31 cellular contexts compared by ENCODE assay signal in genomic region chr14:80105488-80105994, GRCh38.
"Had no signal": no experiment of that assay in that cellular context is flagged by ENCODE, and none has a peak within 500 bp of the region (broad histone marks: within the 10 kb centered on the region; RNA-seq: fewer than 3 reads in every experiment).

No MANE protein-coding gene starts in this region.

- DNase-seq: natural killer cell; occipital lobe; ovary; posterior cingulate gyrus; psoas muscle; right cardiac atrium; spleen; stimulated activated CD4-positive, alpha-beta T cell treated with anti-CD3 and anti-CD28 coated beads, Interleukin-12 subunit alpha, Interleukin-12 subunit beta, amount 100 ng/mL, for 4 hours; stimulated activated CD4-positive, alpha-beta T cell treated with anti-CD3 and anti-CD28 coated beads, Interleukin-1b, Interleukin-23, amount 100 ng/mL, for 48 hours; stimulated activated CD4-positive, alpha-beta T cell treated with anti-CD3 and anti-CD28 coated beads, Interleukin-4, amount 100 ng/mL, for 1 hour; stimulated activated CD4-positive, alpha-beta T cell treated with anti-CD3 and anti-CD28 coated beads, Interleukin-4, amount 100 ng/mL, for 4 hours; stimulated activated CD8-positive, alpha-beta memory T cell treated with anti-CD3 and anti-CD28 coated beads, Interleukin-4, amount 100 ng/mL, for 48 hours; stimulated activated naive CD4-positive, alpha-beta T cell; stimulated activated naive CD8-positive, alpha-beta T cell treated with anti-CD3 and anti-CD28 coated beads, Interleukin-15, amount 100 ng/mL, for 72 hours; stimulated activated naive CD8-positive, alpha-beta T cell treated with anti-CD3 and anti-CD28 coated beads, Interleukin-15, Interleukin-2, amounts not matched to agents 100 U/mL and 50 U/mL, for 24 hours; substantia nigra; testis; tibial artery; transverse colon; upper lobe of right lung; uterus had no signal

- ATAC-seq: natural killer cell; psoas muscle; right cardiac atrium; sciatic nerve; stimulated activated memory B cell treated with anti-CD40 and anti-IgM and Interleukin-4, amounts not matched to agents 10 μg/mL and 1 μg/mL and 100 μg/mL, for 72 hours; stimulated activated naive CD8-positive, alpha-beta T cell treated with anti-CD3 and anti-CD28 coated beads, Interleukin-15, amount 100 ng/mL, for 72 hours; stimulated activated naive CD8-positive, alpha-beta T cell treated with anti-CD3 and anti-CD28 coated beads, Interleukin-15, Interleukin-2, amounts not matched to agents 100 U/mL and 50 U/mL, for 24 hours; upper lobe of right lung had no signal

- H3K4me2 ChIP-seq: neural progenitor cell, smooth muscle cell had no signal

- H3K36me3 ChIP-seq: neural progenitor cell, ovary, spleen, suprapubic skin, tibial artery, transverse colon, upper lobe of right lung, uterus had no signal

- H3K9me3 ChIP-seq: ovary, psoas muscle, spleen, suprapubic skin, testis, tibial artery, transverse colon, upper lobe of right lung, uterus had no signal

- H3K9me3 Mint-ChIP-seq: nephron, neural progenitor cell, type B pancreatic cell had no signal

- H3K27ac ChIP-seq: neural progenitor cell, ovary, parathyroid adenoma, psoas muscle, skin epidermis, spleen, suprapubic skin, testis, tibial artery, transverse colon, upper lobe of right lung, uterus had no signal

- H3K4me1 Mint-ChIP-seq: natural killer cell; nephron; stimulated activated memory B cell treated with anti-CD40 and anti-IgM and Interleukin-4, amounts not matched to agents 10 μg/mL and 1 μg/mL and 100 μg/mL, for 72 hours; stimulated activated naive CD8-positive, alpha-beta T cell treated with anti-CD3 and anti-CD28 coated beads, Interleukin-15, amount 100 ng/mL, for 72 hours had no signal

- H2AFZ ChIP-seq: neural progenitor cell, parathyroid adenoma had no signal

- H3K36me3 Mint-ChIP-seq: neural progenitor cell; stimulated activated memory B cell treated with anti-CD40 and anti-IgM and Interleukin-4, amounts not matched to agents 10 μg/mL and 1 μg/mL and 100 μg/mL, for 72 hours; type B pancreatic cell had no signal

- H3K4me3 ChIP-seq: neural progenitor cell, ovary, psoas muscle, skin epidermis, smooth muscle cell, spleen, suprapubic skin, testis, tibial artery, transverse colon, upper lobe of right lung, uterus had no signal

- H3K9ac ChIP-seq: neural progenitor cell, parathyroid adenoma had no signal

- H3K79me2 ChIP-seq: parathyroid adenoma had no signal

- H3K27me3 ChIP-seq: neural progenitor cell, ovary, spleen, suprapubic skin, testis, tibial artery, transverse colon, upper lobe of right lung, uterus had no signal

- H3K4me1 ChIP-seq: neural progenitor cell, parathyroid adenoma, psoas muscle, spleen, suprapubic skin, testis, tibial artery, transverse colon, upper lobe of right lung, uterus had no signal

- H3K4me3 Mint-ChIP-seq: natural killer cell; nephron; neural progenitor cell; stimulated activated memory B cell treated with anti-CD40 and anti-IgM and Interleukin-4, amounts not matched to agents 10 μg/mL and 1 μg/mL and 100 μg/mL, for 72 hours; stimulated activated naive CD8-positive, alpha-beta T cell treated with anti-CD3 and anti-CD28 coated beads, Interleukin-15, amount 100 ng/mL, for 72 hours; type B pancreatic cell had no signal

- H3K27ac Mint-ChIP-seq: natural killer cell; nephron; neural progenitor cell; progenitor cell of endocrine pancreas; stimulated activated memory B cell treated with anti-CD40 and anti-IgM and Interleukin-4, amounts not matched to agents 10 μg/mL and 1 μg/mL and 100 μg/mL, for 72 hours; stimulated activated naive CD8-positive, alpha-beta T cell treated with anti-CD3 and anti-CD28 coated beads, Interleukin-15, amount 100 ng/mL, for 72 hours; type B pancreatic cell had no signal

- H3K27me3 Mint-ChIP-seq: progenitor cell of endocrine pancreas; stimulated activated memory B cell treated with anti-CD40 and anti-IgM and Interleukin-4, amounts not matched to agents 10 μg/mL and 1 μg/mL and 100 μg/mL, for 72 hours; stimulated activated naive CD8-positive, alpha-beta T cell treated with anti-CD3 and anti-CD28 coated beads, Interleukin-15, amount 100 ng/mL, for 72 hours; type B pancreatic cell had no signal
